ENCODE assay signal across 18 cellular contexts in the genomic region with DNA sequence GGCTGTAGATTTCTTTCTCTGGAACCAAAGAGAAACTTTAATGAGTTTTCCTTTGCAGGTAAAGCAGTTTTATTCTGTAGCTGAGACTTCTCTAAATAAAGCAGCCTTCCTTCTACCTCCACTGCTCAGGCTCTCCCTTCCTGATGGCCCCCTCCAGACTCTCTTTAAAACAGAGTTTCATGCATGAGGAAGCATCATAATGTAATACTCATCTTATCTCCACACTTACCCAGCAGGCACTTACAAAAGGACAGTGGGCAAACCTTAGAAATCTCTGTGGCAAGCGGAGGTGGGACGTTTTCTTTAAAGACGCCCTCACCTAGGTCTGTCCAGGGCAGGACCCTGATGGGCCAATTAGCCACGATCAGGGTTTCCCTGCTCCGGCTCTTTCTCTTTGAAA.
DNase-seq lines count a peak whose midpoint lies in the region; ATAC-seq and TF ChIP-seq lines count a peak whose summit lies in the region.
"Had no signal": no experiment of that assay in that cellular context is flagged by ENCODE, and none has a peak within 500 bp of the region (broad histone marks: within the 10 kb centered on the region; RNA-seq: fewer than 3 reads in every experiment).

No MANE protein-coding gene starts in this region.

- H2AFZ ChIP-seq in GM23338 (no peak overlapping the region), Loucy (ENCODE audit: low read length) (no peak overlapping the region)

- H3K27ac ChIP-seq in GM23338 (ENCODE audit: low read depth) (no peak overlapping the region; the same call in 1 of the 2 replicates), substantia nigra (ENCODE audit: low read depth, low read length, poor library complexity, severe bottlenecking) (peak overlapping the region; percentile 54)
- H3K27ac ChIP-seq: lower lobe of right lung, suprapubic skin had no signal

- no peaks in the 10 kb centered on the region for H3K36me3 Mint-ChIP-seq in GM23338 (ENCODE audit: low read depth)
- peaks cover 0 to 7% (median 0%) of the 10 kb centered on the region in 3 donors for H3K36me3 Mint-ChIP-seq in naive thymus-derived CD8-positive, alpha-beta T cell

- H3F3A ChIP-seq in GM23338 (replicated peaks; ENCODE audit: low read depth) = no peaks in the 10 kb centered on the region
- no peaks in the 10 kb centered on the region for H3F3A ChIP-seq in Loucy (ENCODE audit: low read depth)

- peaks cover 12% of the 10 kb centered on the region for H3K4me1 Mint-ChIP-seq in GM23338
- peaks cover 26 to 55% (median 32%) of the 10 kb centered on the region in 4 donors for H3K4me1 Mint-ChIP-seq in naive thymus-derived CD8-positive, alpha-beta T cell

- H3K27me3 ChIP-seq in GM23338 (ENCODE audit: insufficient read depth) (no peaks in the 10 kb centered on the region), Loucy (ENCODE audit: insufficient read depth, low read length, poor library complexity, severe bottlenecking) (no peaks in the 10 kb centered on the region), endocrine pancreas (ENCODE audit: control insufficient read depth, insufficient read depth, low read length) (no peaks in the 10 kb centered on the region)
- H3K27me3 ChIP-seq: suprapubic skin had no signal

- H3K36me3 ChIP-seq in GM23338 (ENCODE audit: insufficient read depth) (no peaks in the 10 kb centered on the region), Loucy (ENCODE audit: insufficient read depth, low read length) (peaks cover 34% of the 10 kb centered on the region; the same call in 1 of the 2 replicates), endocrine pancreas (ENCODE audit: control insufficient read depth, insufficient read depth, low read length) (no peaks in the 10 kb centered on the region)
- H3K36me3 ChIP-seq: lower lobe of right lung, suprapubic skin had no signal

- H3K27ac Mint-ChIP-seq in GM23338 = no peak overlapping the region
- no peak overlapping the region for H3K27ac Mint-ChIP-seq in naive thymus-derived CD8-positive, alpha-beta T cell

- no peak overlapping the region for H3K4me3 Mint-ChIP-seq in GM23338
- H3K4me3 Mint-ChIP-seq in naive thymus-derived CD8-positive, alpha-beta T cell = no peak overlapping the region
- H3K4me3 Mint-ChIP-seq: activated T-cell treated with anti-CD3 and anti-CD28 coated beads, Interleukin-2, amount 50 U/mL, for 4 hours had no signal

- peaks cover 8% of the 10 kb centered on the region for H3K27me3 Mint-ChIP-seq in GM23338 (ENCODE audit: insufficient read depth, low read depth, poor library complexity)
- no peaks in the 10 kb centered on the region for H3K27me3 Mint-ChIP-seq in naive thymus-derived CD8-positive, alpha-beta T cell

- peak; percentile 46 for ATAC-seq in GM23338
- no peak for ATAC-seq in HG02970 (IDR thresholded peaks at IDR 0.05; ENCODE audit: low FRiP score, unreplicated experiment)
- ATAC-seq in naive thymus-derived CD8-positive, alpha-beta T cell = no peak
- ATAC-seq: activated T-cell treated with anti-CD3 and anti-CD28 coated beads, Interleukin-2, amount 50 U/mL, for 4 hours; lower lobe of right lung had no signal

- H3K9me3 ChIP-seq in Loucy (ENCODE audit: insufficient read depth, low read depth, low read length) (no peaks in the 10 kb centered on the region), endocrine pancreas (ENCODE audit: control insufficient read depth, low read length) (no peaks in the 10 kb centered on the region)
- H3K9me3 ChIP-seq: lower lobe of right lung, suprapubic skin had no signal

- peaks cover 20% of the 10 kb centered on the region for H3K4me1 ChIP-seq in GM23338 (ENCODE audit: insufficient read depth)
- H3K4me1 ChIP-seq in Loucy (ENCODE audit: insufficient read depth, low read length, poor library complexity, severe bottlenecking) = peaks cover 26% of the 10 kb centered on the region
- no peaks in the 10 kb centered on the region for H3K4me1 ChIP-seq in endocrine pancreas (ENCODE audit: control insufficient read depth, insufficient read depth, low read length)
- H3K4me1 ChIP-seq: lower lobe of right lung had no signal

- no peak for TF ChIP-seq CTCF in GM23338 (conservative IDR thresholded peaks at IDR 0.05; ENCODE audit: low read depth in 2 of 2)
- TF ChIP-seq CTCF in Loucy (conservative IDR thresholded peaks at IDR 0.05; ENCODE audit: low read length) = no peak

- POLR2A ChIA-PET in naive thymus-derived CD8-positive, alpha-beta T cell (lab: Charles Lee) = no interaction called here

- H4K20me1 ChIP-seq in GM23338 (replicated peaks; ENCODE audit: insufficient read depth) (0 out of 2 replicates have a peak, but pooled peaks cover 3% of the 10 kb centered on the region), Loucy (ENCODE audit: insufficient read depth, low read length, poor library complexity, severe bottlenecking) (peaks cover 41% of the 10 kb centered on the region)

- H3K9me2 ChIP-seq in GM23338 (ENCODE audit: insufficient read depth) = no peaks in the 10 kb centered on the region
- no peaks in the 10 kb centered on the region for H3K9me2 ChIP-seq in Loucy (replicated peaks; ENCODE audit: low read depth, low read length)

- H3K79me2 ChIP-seq in GM23338 (replicated peaks; ENCODE audit: insufficient read depth) (peaks cover 4% of the 10 kb centered on the region; the same call in 1 of the 2 replicates), Loucy (ENCODE audit: insufficient read depth, low read length) (peaks cover 99% of the 10 kb centered on the region)

- H3K4me2 ChIP-seq in GM23338 (no peak overlapping the region), Loucy (ENCODE audit: low read depth, low read length, poor library complexity, severe bottlenecking) (no peak overlapping the region)

- H3K4me3 ChIP-seq in GM23338 (no peak overlapping the region), Loucy (ENCODE audit: low read length, poor library complexity, severe bottlenecking) (no peak overlapping the region), endocrine pancreas (ENCODE audit: control insufficient read depth, insufficient read depth, low read length) (no peak overlapping the region)
- H3K4me3 ChIP-seq: lower lobe of right lung, suprapubic skin had no signal

- no peaks in the 10 kb centered on the region for H3K9me3 Mint-ChIP-seq in GM23338
- H3K9me3 Mint-ChIP-seq in naive thymus-derived CD8-positive, alpha-beta T cell = no peaks in the 10 kb centered on the region
- H3K9me3 Mint-ChIP-seq: activated T-cell treated with anti-CD3 and anti-CD28 coated beads, Interleukin-2, amount 50 U/mL, for 4 hours had no signal

- no peak for DNase-seq in GM23338 (ENCODE audit: low spot score)
- DNase-seq in substantia nigra (lab: John Stamatoyannopoulos, UW) = no peak
- no peak for DNase-seq in AG08396 (ENCODE audit: low spot score)
- no peak for DNase-seq in naive thymus-derived CD8-positive, alpha-beta T cell
- DNase-seq: activated CD4-positive, alpha-beta T cell treated with anti-CD3 and anti-CD28 coated beads for 48 hours; activated naive CD4-positive, alpha-beta T cell; activated T-cell treated with anti-CD3 and anti-CD28 coated beads, Interleukin-2, amount 50 U/mL, for 4 hours; amniotic stem cell; DMS53; lower lobe of right lung; NCI-H1436; NCI-H524 treated with DMSO at 0.1 percent for 48 hours; nucleus accumbens; stimulated activated CD4-positive, alpha-beta T cell treated with anti-CD3 and anti-CD28 coated beads, Interleukin-1b, Interleukin-23, amount 100 ng/mL, for 48 hours had no signal

- peak overlapping the region; percentile 26 for H3K9ac ChIP-seq in Loucy (ENCODE audit: low read depth, low read length, poor library complexity, severe bottlenecking)
- H3K9ac ChIP-seq in endocrine pancreas (ENCODE audit: control insufficient read depth, insufficient read depth, low read length) = peak overlapping the region; percentile 5

TF ChIP-seq in GM23338, 12 proteins besides CTCF, POLR2A, EP300 and RAD21 (continues in another document):
- no peak for TF ChIP-seq NANOG (IDR thresholded peaks at IDR 0.05; ENCODE audit: borderline replicate concordance)
